Comparison of ENCODE assay signal across 1 cellular context in the genomic region with DNA sequence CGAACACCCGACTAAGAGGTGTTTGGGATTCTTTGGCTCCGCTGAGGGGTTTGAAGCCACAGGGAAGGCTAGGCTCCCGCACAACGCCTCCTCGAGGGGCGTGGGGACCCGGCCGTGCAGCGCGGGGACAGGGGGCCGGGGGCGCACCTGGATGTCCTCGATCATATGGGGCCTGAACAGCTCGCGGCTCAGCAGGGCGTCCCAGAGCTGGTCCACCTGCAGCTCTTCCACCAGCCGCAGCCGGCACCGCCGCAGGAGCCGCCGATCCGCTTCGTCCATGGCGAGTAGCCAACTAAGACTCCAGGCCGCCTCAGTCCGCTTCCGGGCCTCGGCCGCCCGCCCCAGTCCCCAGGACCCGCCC.
A peak's percentile ranks its signal among the peaks of the same experiment; 100 is the strongest.
TF ChIP-seq lines count a peak whose summit lies in the region.

CASP9 (minus strand) TSS at position 294 of the 361 bp plus-strand sequence; CDS start at position 279, 15 bp downstream.

TF ChIP-seq in GM12878, 131 proteins besides CTCF, POLR2A, EP300 and RAD21 (continued from another document and continues in another):
- TF ChIP-seq, protein P1, sequence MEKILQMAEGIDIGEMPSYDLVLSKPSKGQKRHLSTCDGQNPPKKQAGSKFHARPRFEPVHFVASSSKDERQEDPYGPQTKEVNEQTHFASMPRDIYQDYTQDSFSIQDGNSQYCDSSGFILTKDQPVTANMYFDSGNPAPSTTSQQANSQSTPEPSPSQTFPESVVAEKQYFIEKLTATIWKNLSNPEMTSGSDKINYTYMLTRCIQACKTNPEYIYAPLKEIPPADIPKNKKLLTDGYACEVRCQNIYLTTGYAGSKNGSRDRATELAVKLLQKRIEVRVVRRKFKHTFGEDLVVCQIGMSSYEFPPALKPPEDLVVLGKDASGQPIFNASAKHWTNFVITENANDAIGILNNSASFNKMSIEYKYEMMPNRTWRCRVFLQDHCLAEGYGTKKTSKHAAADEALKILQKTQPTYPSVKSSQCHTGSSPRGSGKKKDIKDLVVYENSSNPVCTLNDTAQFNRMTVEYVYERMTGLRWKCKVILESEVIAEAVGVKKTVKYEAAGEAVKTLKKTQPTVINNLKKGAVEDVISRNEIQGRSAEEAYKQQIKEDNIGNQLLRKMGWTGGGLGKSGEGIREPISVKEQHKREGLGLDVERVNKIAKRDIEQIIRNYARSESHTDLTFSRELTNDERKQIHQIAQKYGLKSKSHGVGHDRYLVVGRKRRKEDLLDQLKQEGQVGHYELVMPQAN (conservative IDR thresholded peaks at IDR 0.05) = peak; percentile 90
- TF ChIP-seq RB1 (IDR thresholded peaks at IDR 0.05; ENCODE audit: borderline replicate concordance) = no peak
- no peak for TF ChIP-seq CBFB (IDR thresholded peaks at IDR 0.05; ENCODE audit: low read depth)
- TF ChIP-seq ZNF592 (IDR thresholded peaks at IDR 0.05) = no peak
- TF ChIP-seq EZH2 (IDR thresholded peaks at IDR 0.05; ENCODE audit: borderline replicate concordance, control insufficient read depth, low read depth, low read length) = no peak
- no peak for TF ChIP-seq HCFC1 (IDR thresholded peaks at IDR 0.05; ENCODE audit: low read length)
- TF ChIP-seq TBL1XR1 (IDR thresholded peaks at IDR 0.05; ENCODE audit: low read depth, low read length) = no peak
- 0 out of 2 replicates have a peak, but pooled peaks have one; percentile 42 for TF ChIP-seq SMAD5 (IDR thresholded peaks at IDR 0.05; ENCODE audit: low read depth)
- no peak for TF ChIP-seq ZSCAN29 (IDR thresholded peaks at IDR 0.05)
- TF ChIP-seq BACH1 (IDR thresholded peaks at IDR 0.05; ENCODE audit: borderline replicate concordance) = 0 out of 2 replicates have a peak, but pooled peaks have one; percentile 46
- peak; percentile 57; the same call in 1 of the 2 replicates for TF ChIP-seq TAF1 (IDR thresholded peaks at IDR 0.05; ENCODE audit: borderline replicate concordance, low read depth, low read length)
- TF ChIP-seq MTA2 (IDR thresholded peaks at IDR 0.05; ENCODE audit: low read depth) = no peak
- no peak for TF ChIP-seq CHD4 (IDR thresholded peaks at IDR 0.05)
- no peak for TF ChIP-seq ZBTB40 (IDR thresholded peaks at IDR 0.05; ENCODE audit: borderline replicate concordance)
- TF ChIP-seq PML (IDR thresholded peaks at IDR 0.05; ENCODE audit: low read length) = no peak
- 0 out of 4 replicates have a peak, but pooled peaks of 1 of the 2 experiments have one; percentile 7 for TF ChIP-seq IKZF2 (IDR thresholded peaks at IDR 0.05)
- no peak for TF ChIP-seq FOS (IDR thresholded peaks at IDR 0.05; ENCODE audit: borderline replicate concordance, extremely low read depth, insufficient read length)
- TF ChIP-seq NBN (IDR thresholded peaks at IDR 0.05) = peak; percentile 2; the same call in 1 of the 2 replicates
- no peak for TF ChIP-seq NFIC (IDR thresholded peaks at IDR 0.05; ENCODE audit: low read depth, low read length)
- peak; percentile 73; the same call in 1 of the 3 replicates for TF ChIP-seq POU2F2 (IDR thresholded peaks at IDR 0.05; ENCODE audit: borderline replicate concordance, low read depth, low read length)
- TF ChIP-seq WRNIP1 (IDR thresholded peaks at IDR 0.05; ENCODE audit: borderline replicate concordance, low read depth, low read length) = no peak
- peak in 1 of 2 experiments; percentile 4; a peak in 1 of 3 replicates for TF ChIP-seq EGR1 (IDR thresholded peaks at IDR 0.05; ENCODE audit: borderline replicate concordance in 1 of 2, low read depth in 2 of 2, low read length in 2 of 2)
- TF ChIP-seq FOXK2 (IDR thresholded peaks at IDR 0.05) = no peak
- peak; percentile 44 for TF ChIP-seq RELA (IDR thresholded peaks at IDR 0.05; ENCODE audit: borderline replicate concordance, partially characterized antibody)
- no peak for TF ChIP-seq NR2C1 (IDR thresholded peaks at IDR 0.05)
- peak; percentile 34; the same call in 1 of the 2 replicates for TF ChIP-seq DPF2 (IDR thresholded peaks at IDR 0.05)
- TF ChIP-seq NR2F1 (conservative IDR thresholded peaks at IDR 0.05) = no peak
- TF ChIP-seq, protein P2, sequence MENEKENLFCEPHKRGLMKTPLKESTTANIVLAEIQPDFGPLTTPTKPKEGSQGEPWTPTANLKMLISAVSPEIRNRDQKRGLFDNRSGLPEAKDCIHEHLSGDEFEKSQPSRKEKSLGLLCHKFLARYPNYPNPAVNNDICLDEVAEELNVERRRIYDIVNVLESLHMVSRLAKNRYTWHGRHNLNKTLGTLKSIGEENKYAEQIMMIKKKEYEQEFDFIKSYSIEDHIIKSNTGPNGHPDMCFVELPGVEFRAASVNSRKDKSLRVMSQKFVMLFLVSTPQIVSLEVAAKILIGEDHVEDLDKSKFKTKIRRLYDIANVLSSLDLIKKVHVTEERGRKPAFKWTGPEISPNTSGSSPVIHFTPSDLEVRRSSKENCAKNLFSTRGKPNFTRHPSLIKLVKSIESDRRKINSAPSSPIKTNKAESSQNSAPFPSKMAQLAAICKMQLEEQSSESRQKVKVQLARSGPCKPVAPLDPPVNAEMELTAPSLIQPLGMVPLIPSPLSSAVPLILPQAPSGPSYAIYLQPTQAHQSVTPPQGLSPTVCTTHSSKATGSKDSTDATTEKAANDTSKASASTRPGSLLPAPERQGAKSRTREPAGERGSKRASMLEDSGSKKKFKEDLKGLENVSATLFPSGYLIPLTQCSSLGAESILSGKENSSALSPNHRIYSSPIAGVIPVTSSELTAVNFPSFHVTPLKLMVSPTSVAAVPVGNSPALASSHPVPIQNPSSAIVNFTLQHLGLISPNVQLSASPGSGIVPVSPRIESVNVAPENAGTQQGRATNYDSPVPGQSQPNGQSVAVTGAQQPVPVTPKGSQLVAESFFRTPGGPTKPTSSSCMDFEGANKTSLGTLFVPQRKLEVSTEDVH (IDR thresholded peaks at IDR 0.05; ENCODE audit: low read depth, partially characterized antibody) = no peak
- TF ChIP-seq ZNF24 (IDR thresholded peaks at IDR 0.05) = no peak
- TF ChIP-seq POLR2AphosphoS2 (IDR thresholded peaks at IDR 0.05; ENCODE audit: low read depth, low read length) = 0 out of 2 replicates have a peak, but pooled peaks have one; percentile 42
- TF ChIP-seq, protein P3, sequence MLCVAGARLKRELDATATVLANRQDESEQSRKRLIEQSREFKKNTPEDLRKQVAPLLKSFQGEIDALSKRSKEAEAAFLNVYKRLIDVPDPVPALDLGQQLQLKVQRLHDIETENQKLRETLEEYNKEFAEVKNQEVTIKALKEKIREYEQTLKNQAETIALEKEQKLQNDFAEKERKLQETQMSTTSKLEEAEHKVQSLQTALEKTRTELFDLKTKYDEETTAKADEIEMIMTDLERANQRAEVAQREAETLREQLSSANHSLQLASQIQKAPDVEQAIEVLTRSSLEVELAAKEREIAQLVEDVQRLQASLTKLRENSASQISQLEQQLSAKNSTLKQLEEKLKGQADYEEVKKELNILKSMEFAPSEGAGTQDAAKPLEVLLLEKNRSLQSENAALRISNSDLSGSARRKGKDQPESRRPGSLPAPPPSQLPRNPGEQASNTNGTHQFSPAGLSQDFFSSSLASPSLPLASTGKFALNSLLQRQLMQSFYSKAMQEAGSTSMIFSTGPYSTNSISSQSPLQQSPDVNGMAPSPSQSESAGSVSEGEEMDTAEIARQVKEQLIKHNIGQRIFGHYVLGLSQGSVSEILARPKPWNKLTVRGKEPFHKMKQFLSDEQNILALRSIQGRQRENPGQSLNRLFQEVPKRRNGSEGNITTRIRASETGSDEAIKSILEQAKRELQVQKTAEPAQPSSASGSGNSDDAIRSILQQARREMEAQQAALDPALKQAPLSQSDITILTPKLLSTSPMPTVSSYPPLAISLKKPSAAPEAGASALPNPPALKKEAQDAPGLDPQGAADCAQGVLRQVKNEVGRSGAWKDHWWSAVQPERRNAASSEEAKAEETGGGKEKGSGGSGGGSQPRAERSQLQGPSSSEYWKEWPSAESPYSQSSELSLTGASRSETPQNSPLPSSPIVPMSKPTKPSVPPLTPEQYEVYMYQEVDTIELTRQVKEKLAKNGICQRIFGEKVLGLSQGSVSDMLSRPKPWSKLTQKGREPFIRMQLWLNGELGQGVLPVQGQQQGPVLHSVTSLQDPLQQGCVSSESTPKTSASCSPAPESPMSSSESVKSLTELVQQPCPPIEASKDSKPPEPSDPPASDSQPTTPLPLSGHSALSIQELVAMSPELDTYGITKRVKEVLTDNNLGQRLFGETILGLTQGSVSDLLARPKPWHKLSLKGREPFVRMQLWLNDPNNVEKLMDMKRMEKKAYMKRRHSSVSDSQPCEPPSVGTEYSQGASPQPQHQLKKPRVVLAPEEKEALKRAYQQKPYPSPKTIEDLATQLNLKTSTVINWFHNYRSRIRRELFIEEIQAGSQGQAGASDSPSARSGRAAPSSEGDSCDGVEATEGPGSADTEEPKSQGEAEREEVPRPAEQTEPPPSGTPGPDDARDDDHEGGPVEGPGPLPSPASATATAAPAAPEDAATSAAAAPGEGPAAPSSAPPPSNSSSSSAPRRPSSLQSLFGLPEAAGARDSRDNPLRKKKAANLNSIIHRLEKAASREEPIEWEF (IDR thresholded peaks at IDR 0.05; ENCODE audit: insufficient replicate concordance, low read depth, low read length) = no peak
- TF ChIP-seq FOXM1 (IDR thresholded peaks at IDR 0.05; ENCODE audit: low read depth, low read length) = no peak
- TF ChIP-seq GATAD2B (conservative IDR thresholded peaks at IDR 0.05; ENCODE audit: low read depth) = no peak; the same call in 1 of the 2 replicates
- TF ChIP-seq POLR2AphosphoS5 (IDR thresholded peaks at IDR 0.05; ENCODE audit: low read length) = peak; percentile 84
